In genomic region chr17:81456091-81456490, GRCh38 we compare ENCODE assay signal across 13 cellular contexts.
"Had no signal": no experiment of that assay in that cellular context is flagged by ENCODE, and none has a peak within 500 bp of the region (broad histone marks: within the 10 kb centered on the region; RNA-seq: fewer than 3 reads in every experiment).

No MANE protein-coding gene starts in this region.

- H3K27ac ChIP-seq: heart right ventricle, left lung, neutrophil, upper lobe of left lung had no signal

- H3K36me3 Mint-ChIP-seq: activated CD4-positive, alpha-beta memory T cell treated with anti-CD3 and anti-CD28 coated beads for 36 hours; memory B cell had no signal

- H3K27me3 Mint-ChIP-seq: activated CD4-positive, alpha-beta memory T cell treated with anti-CD3 and anti-CD28 coated beads for 36 hours had no signal

- ATAC-seq: heart right ventricle, left lung had no signal

- H3K9me3 ChIP-seq: heart right ventricle, left lung, neutrophil, SK-N-SH, upper lobe of left lung had no signal

- H3K9me3 Mint-ChIP-seq: activated CD4-positive, alpha-beta memory T cell treated with anti-CD3 and anti-CD28 coated beads for 36 hours; memory B cell; T-helper 1 cell treated with Interleukin-12 subunit alpha and Interleukin-12 subunit beta and Interleukin-4 antibody, amounts not matched to agents 30 μg/mL and 1 μg/mL, for 36 hours had no signal

- DNase-seq: activated CD4-positive, alpha-beta memory T cell treated with anti-CD3 and anti-CD28 coated beads for 36 hours; activated CD4-positive, CD25-positive, alpha-beta regulatory T cell treated with anti-CD3 and anti-CD28 coated beads, Interleukin-2, amount 50 U/mL, for 72 hours; activated CD8-positive, alpha-beta memory T cell treated with anti-CD3 and anti-CD28 coated beads, Interleukin-2, amount 50 U/mL, for 48 hours; heart right ventricle; left lung; posterior cingulate gyrus; SK-N-SH; stimulated activated CD4-positive, alpha-beta T cell treated with anti-CD3 and anti-CD28 coated beads, Interleukin-2, amount 100 ng/mL, for 24 hours; stimulated activated naive CD4-positive, alpha-beta T cell; upper lobe of left lung had no signal

- H3K36me3 ChIP-seq: neutrophil had no signal

- H3K27ac Mint-ChIP-seq: activated CD4-positive, alpha-beta memory T cell treated with anti-CD3 and anti-CD28 coated beads for 36 hours; memory B cell; T-helper 1 cell treated with Interleukin-12 subunit alpha and Interleukin-12 subunit beta and Interleukin-4 antibody, amounts not matched to agents 30 μg/mL and 1 μg/mL, for 36 hours had no signal

- H3K27me3 ChIP-seq: heart right ventricle, left lung, neutrophil, upper lobe of left lung had no signal

- H3K4me3 Mint-ChIP-seq: activated CD4-positive, alpha-beta memory T cell treated with anti-CD3 and anti-CD28 coated beads for 36 hours; memory B cell; T-helper 1 cell treated with Interleukin-12 subunit alpha and Interleukin-12 subunit beta and Interleukin-4 antibody, amounts not matched to agents 30 μg/mL and 1 μg/mL, for 36 hours had no signal

- H3K4me3 ChIP-seq: heart right ventricle, left lung, upper lobe of left lung had no signal
